Comparison of ENCODE assay signal across 32 cellular contexts in genomic region chr2:32841931-32842898, GRCh38.
"Had no signal": no experiment of that assay in that cellular context is flagged by ENCODE, and none has a peak within 500 bp of the region (broad histone marks: within the 10 kb centered on the region; RNA-seq: fewer than 3 reads in every experiment).

No MANE protein-coding gene starts in this region.

- H3K36me3 ChIP-seq: brain microvascular endothelial cell, Peyer's patch, WERI-Rb-1 had no signal

- H3K36me3 Mint-ChIP-seq: activated naive CD8-positive, alpha-beta T cell treated with anti-CD3 and anti-CD28 coated beads for 36 hours had no signal

- H3K9me3 Mint-ChIP-seq: activated CD4-positive, alpha-beta memory T cell treated with anti-CD3 and anti-CD28 coated beads, Interleukin-2, amount 10 ng/mL, durations not matched to agents 7 days and 5 days; activated naive CD8-positive, alpha-beta T cell treated with anti-CD3 and anti-CD28 coated beads for 36 hours; activated T-helper 17 cell treated with anti-CD3 and anti-CD28 coated beads, Interleukin-2, amount 50 U/mL, for 72 hours had no signal

- H3K4me3 Mint-ChIP-seq: activated CD4-positive, alpha-beta memory T cell treated with anti-CD3 and anti-CD28 coated beads, Interleukin-2, amount 10 ng/mL, durations not matched to agents 7 days and 5 days; activated naive CD8-positive, alpha-beta T cell treated with anti-CD3 and anti-CD28 coated beads for 36 hours; activated T-cell treated with anti-CD3 and anti-CD28 coated beads, Interleukin-2, amount 50 U/mL, for 72 hours; activated T-helper 17 cell treated with anti-CD3 and anti-CD28 coated beads, Interleukin-2, amount 50 U/mL, for 72 hours had no signal

- H3K4me3 ChIP-seq: Peyer's patch had no signal

- H3K27ac Mint-ChIP-seq: activated CD4-positive, alpha-beta memory T cell treated with anti-CD3 and anti-CD28 coated beads, Interleukin-2, amount 10 ng/mL, durations not matched to agents 7 days and 5 days; activated naive CD8-positive, alpha-beta T cell treated with anti-CD3 and anti-CD28 coated beads for 36 hours; activated T-cell treated with anti-CD3 and anti-CD28 coated beads, Interleukin-2, amount 50 U/mL, for 72 hours; activated T-helper 17 cell treated with anti-CD3 and anti-CD28 coated beads, Interleukin-2, amount 50 U/mL, for 72 hours had no signal

- H3K4me1 ChIP-seq: Peyer's patch had no signal

- H3K4me2 ChIP-seq: KMS-11 had no signal

- H3K27ac ChIP-seq: brain microvascular endothelial cell, KMS-11, Peyer's patch, WERI-Rb-1 had no signal

- H3K27me3 ChIP-seq: brain microvascular endothelial cell, Peyer's patch had no signal

- H3K4me1 Mint-ChIP-seq: activated CD4-positive, alpha-beta memory T cell treated with anti-CD3 and anti-CD28 coated beads, Interleukin-2, amount 10 ng/mL, durations not matched to agents 7 days and 5 days; activated naive CD8-positive, alpha-beta T cell treated with anti-CD3 and anti-CD28 coated beads for 36 hours; activated T-helper 17 cell treated with anti-CD3 and anti-CD28 coated beads, Interleukin-2, amount 50 U/mL, for 72 hours had no signal

- DNase-seq: activated CD4-positive, alpha-beta memory T cell treated with anti-CD3 and anti-CD28 coated beads, Interleukin-2, amount 10 ng/mL, durations not matched to agents 7 days and 5 days; activated CD4-positive, alpha-beta T cell treated with anti-CD3 and anti-CD28 coated beads for 1 hour; activated CD4-positive, alpha-beta T cell treated with anti-CD3 and anti-CD28 coated beads for 48 hours; activated CD4-positive, CD25-positive, alpha-beta regulatory T cell; activated effector memory CD4-positive, alpha-beta T cell treated with anti-CD3 and anti-CD28 coated beads, Interleukin-2, amount 50 U/mL, for 16 hours; activated naive CD4-positive, alpha-beta T cell; activated naive CD4-positive, alpha-beta T cell treated with anti-CD3 and anti-CD28 coated beads, Interleukin-2, amount 50 U/mL, for 16 hours; activated naive CD8-positive, alpha-beta T cell treated with anti-CD3 and anti-CD28 coated beads for 36 hours; activated T-cell treated with anti-CD3 and anti-CD28 coated beads, Interleukin-2, amount 50 U/mL, for 1 hour; activated T-cell treated with anti-CD3 and anti-CD28 coated beads, Interleukin-2, amount 50 U/mL, for 72 hours; amniotic stem cell; aorta; brain microvascular endothelial cell; MM.1S; NCI-H1092 treated with DMSO at 0.1 percent for 48 hours; NCI-H146; NCI-H2029 treated with DMSO at 0.1 percent for 48 hours; NCI-H2107; NCI-H2171 treated with DMSO at 0.1 percent for 48 hours; NCI-H2227 treated with DMSO at 0.1 percent for 48 hours; NCI-H446; NCI-H510A treated with DMSO at 0.1 percent for 48 hours; NCI-H69; NCI-H82; NK-92 treated with Interleukin-12 subunit alpha and Interleukin-12 subunit beta, amount 100 ng/mL, for 24 hours; PC-3; Peyer's patch; RPMI8226; T1000; WERI-Rb-1 had no signal

- H3K27me3 Mint-ChIP-seq: activated naive CD8-positive, alpha-beta T cell treated with anti-CD3 and anti-CD28 coated beads for 36 hours had no signal
